10 cellular contexts compared by ENCODE assay signal in genomic region chr6:137240168-137240567, GRCh38. TPM values are rescaled to one million over a fixed set of nuclear protein-coding genes. Genes with fewer than 3 reads are reported as not detected.
DNase-seq lines count a peak whose midpoint lies in the region; ATAC-seq, FAIRE-seq and TF ChIP-seq lines count a peak whose summit lies in the region.
"Had no signal": no experiment of that assay in that cellular context is flagged by ENCODE, and none has a peak within 500 bp of the region (broad histone marks: within the 10 kb centered on the region; RNA-seq: fewer than 3 reads in every experiment).

No MANE protein-coding gene starts in this region.

- H3K27me3 Mint-ChIP-seq in astrocyte (ENCODE audit: low read depth, unreplicated experiment) = no peaks in the 10 kb centered on the region
- no peaks in the 10 kb centered on the region for H3K27me3 Mint-ChIP-seq in stimulated activated memory B cell treated with anti-CD40 and anti-IgM and Interleukin-4, amounts not matched to agents 10 μg/mL and 1 μg/mL and 100 μg/mL, for 72 hours

- H4K20me1 ChIP-seq in astrocyte (ENCODE audit: insufficient read depth, low read length) = no peaks in the 10 kb centered on the region
- H4K20me1 ChIP-seq in hepatocyte (ENCODE audit: insufficient read depth, poor library complexity, severe bottlenecking) = no peaks in the 10 kb centered on the region

- intact Hi-C loops in tibial artery (cut with DNase I; ENCODE audit: low total_unique reads) = no loop called here

- FAIRE-seq in astrocyte (lab: Jason Lieb, UNC) = no peak
- FAIRE-seq: RCC 7860 had no signal

- H3K36me3 ChIP-seq in astrocyte (ENCODE audit: insufficient read depth, low read length) (no peaks in the 10 kb centered on the region), hepatocyte (replicated peaks; ENCODE audit: insufficient read depth, low read depth) (no peaks in the 10 kb centered on the region), tibial artery (no peaks in the 10 kb centered on the region)
- H3K36me3 ChIP-seq: HAP-1 had no signal

- H3K9ac ChIP-seq in astrocyte (ENCODE audit: low read length) = no peak overlapping the region

- H3K27ac Mint-ChIP-seq in astrocyte (ENCODE audit: unreplicated experiment) = no peak overlapping the region
- no peak overlapping the region for H3K27ac Mint-ChIP-seq in stimulated activated memory B cell treated with anti-CD40 and anti-IgM and Interleukin-4, amounts not matched to agents 10 μg/mL and 1 μg/mL and 100 μg/mL, for 72 hours

- H3K79me2 ChIP-seq in astrocyte (ENCODE audit: insufficient read depth, low read length) = no peaks in the 10 kb centered on the region
- no peaks in the 10 kb centered on the region for H3K79me2 ChIP-seq in hepatocyte

- WGBS in hepatocyte (ENCODE audit: low lambda C conversion rate, missing lambda C conversion rate) = 76% methylated on average over 1 of the region's 1 CpG

- DNase-seq in Kasumi-1 (lab: John Stamatoyannopoulos, UW) (peak; percentile 52 to 74), astrocyte (ENCODE audit: low read depth) (peak; percentile 56), hepatocyte (ENCODE audit: low spot score) (peak; percentile 53), tibial artery (peak; percentile 80 to 81), GM19240 (ENCODE audit: insufficient read length, low spot score) (no peak), NCI-H1694 treated with DMSO at 0.1 percent for 48 hours (lab: John Stamatoyannopoulos, UW) (no peak)

- H3K4me3 ChIP-seq in astrocyte (ENCODE audit: insufficient read depth, low read depth, low read length) (no peak overlapping the region), hepatocyte (no peak overlapping the region), tibial artery (no peak overlapping the region)
- H3K4me3 ChIP-seq: HAP-1 had no signal

- peaks cover 30% of the 10 kb centered on the region for H3K4me1 Mint-ChIP-seq in astrocyte (ENCODE audit: low read depth, unreplicated experiment)
- H3K4me1 Mint-ChIP-seq in stimulated activated memory B cell treated with anti-CD40 and anti-IgM and Interleukin-4, amounts not matched to agents 10 μg/mL and 1 μg/mL and 100 μg/mL, for 72 hours = peaks cover 27% of the 10 kb centered on the region

- H3K4me2 ChIP-seq in astrocyte (ENCODE audit: low read length) (no peak overlapping the region), hepatocyte (no peak overlapping the region)

- no peaks in the 10 kb centered on the region for H3K9me3 Mint-ChIP-seq in astrocyte (ENCODE audit: unreplicated experiment)
- peaks cover 5% of the 10 kb centered on the region for H3K9me3 Mint-ChIP-seq in stimulated activated memory B cell treated with anti-CD40 and anti-IgM and Interleukin-4, amounts not matched to agents 10 μg/mL and 1 μg/mL and 100 μg/mL, for 72 hours

- no peak overlapping the region for H3K27ac ChIP-seq in astrocyte (ENCODE audit: low read depth, low read length)
- H3K27ac ChIP-seq in hepatocyte = peak overlapping the region; percentile 74
- H3K27ac ChIP-seq in tibial artery = no peak overlapping the region

- H3K4me1 ChIP-seq in astrocyte (ENCODE audit: insufficient read depth, low read length) = peaks cover 24% of the 10 kb centered on the region
- H3K4me1 ChIP-seq in hepatocyte (ENCODE audit: insufficient read depth) = peaks cover 37% of the 10 kb centered on the region
- peaks cover 0 to 18% (median 3%) of the 10 kb centered on the region in 4 donors for H3K4me1 ChIP-seq in tibial artery

- no peak overlapping the region for H2AFZ ChIP-seq in astrocyte (ENCODE audit: low read depth, low read length)
- no peak overlapping the region for H2AFZ ChIP-seq in hepatocyte

- H3K9me2 ChIP-seq in hepatocyte (replicated peaks; ENCODE audit: insufficient read depth) = no peaks in the 10 kb centered on the region

- H3K36me3 Mint-ChIP-seq in astrocyte (ENCODE audit: low read depth, unreplicated experiment) = no peaks in the 10 kb centered on the region
- no peaks in the 10 kb centered on the region for H3K36me3 Mint-ChIP-seq in stimulated activated memory B cell treated with anti-CD40 and anti-IgM and Interleukin-4, amounts not matched to agents 10 μg/mL and 1 μg/mL and 100 μg/mL, for 72 hours

- no peak overlapping the region for H3K4me3 Mint-ChIP-seq in astrocyte (ENCODE audit: unreplicated experiment)
- no peak overlapping the region for H3K4me3 Mint-ChIP-seq in stimulated activated memory B cell treated with anti-CD40 and anti-IgM and Interleukin-4, amounts not matched to agents 10 μg/mL and 1 μg/mL and 100 μg/mL, for 72 hours

- H3K27me3 ChIP-seq in astrocyte (ENCODE audit: insufficient read depth, low read length) (no peaks in the 10 kb centered on the region), hepatocyte (no peaks in the 10 kb centered on the region), tibial artery (no peaks in the 10 kb centered on the region)

- ATAC-seq in stimulated activated memory B cell treated with anti-CD40 and anti-IgM and Interleukin-4, amounts not matched to agents 10 μg/mL and 1 μg/mL and 100 μg/mL, for 72 hours = no peak
- ATAC-seq in GM21381 (IDR thresholded peaks at IDR 0.05; ENCODE audit: unreplicated experiment) = no peak

- no peak for TF ChIP-seq CTCF in astrocyte (IDR thresholded peaks at IDR 0.05; ENCODE audit: insufficient read depth, low read depth, low read length)
- TF ChIP-seq CTCF in hepatocyte (IDR thresholded peaks at IDR 0.05; ENCODE audit: poor library complexity) = no peak
- no peak for TF ChIP-seq CTCF in tibial artery (IDR thresholded peaks at IDR 0.05)

- no peaks in the 10 kb centered on the region for H3K9me3 ChIP-seq in astrocyte (ENCODE audit: insufficient read depth, low read depth, low read length)
- no peaks in the 10 kb centered on the region for H3K9me3 ChIP-seq in hepatocyte (ENCODE audit: low read depth)
- H3K9me3 ChIP-seq in tibial artery = peaks cover 0 to 5% (median 0%) of the 10 kb centered on the region in 3 donors

RNA-seq across cellular contexts. Expression of gene IFNGR1, which starts 21.0 kb away (rescaled TPM):
- total RNA-seq in astrocyte (38.3 and 42.3 TPM in 2 replicates), hepatocyte (123 and 127 TPM in 2 replicates)
- 78.8 and 83.6 TPM in 2 replicates for polyA plus RNA-seq in hepatocyte

Comparison
In these comparisons a context has a peak if more than half of its experiments do, and no peak if none do; other contexts are left out.
1. DNase-seq: peak in Kasumi-1 (2 of 2), astrocyte (single experiment), hepatocyte (single experiment) and tibial artery (2 of 2); none in GM19240 (single experiment) and NCI-H1694 treated with DMSO at 0.1 percent for 48 hours (single experiment).